ENCODE assay signal across 17 cellular contexts in genomic region chr4:3091464-3091863, GRCh38. TPM values are rescaled to one million over a fixed set of nuclear protein-coding genes. Genes with fewer than 3 reads are reported as not detected.
"Had no signal": no experiment of that assay in that cellular context is flagged by ENCODE, and none has a peak within 500 bp of the region (broad histone marks: within the 10 kb centered on the region; RNA-seq: fewer than 3 reads in every experiment).

No MANE protein-coding gene starts in this region.

- H3K4me3 Mint-ChIP-seq: stimulated activated memory B cell treated with anti-CD40 and anti-IgM and Interleukin-4, amounts not matched to agents 10 μg/mL and 1 μg/mL and 100 μg/mL, for 72 hours had no signal

- H3K27me3 Mint-ChIP-seq: naive thymus-derived CD4-positive, alpha-beta T cell; stimulated activated memory B cell treated with anti-CD40 and anti-IgM and Interleukin-4, amounts not matched to agents 10 μg/mL and 1 μg/mL and 100 μg/mL, for 72 hours had no signal

- ATAC-seq: gastroesophageal sphincter; heart right ventricle; naive thymus-derived CD4-positive, alpha-beta T cell; sciatic nerve; stimulated activated memory B cell treated with anti-CD40 and anti-IgM and Interleukin-4, amounts not matched to agents 10 μg/mL and 1 μg/mL and 100 μg/mL, for 72 hours had no signal

- H3K27ac Mint-ChIP-seq: stimulated activated memory B cell treated with anti-CD40 and anti-IgM and Interleukin-4, amounts not matched to agents 10 μg/mL and 1 μg/mL and 100 μg/mL, for 72 hours had no signal

- DNase-seq: activated CD4-positive, alpha-beta T cell treated with anti-CD3 and anti-CD28 coated beads for 4 hours; activated gamma-delta T cell treated with Interleukin-2 at 50 U/mL for 16 hours; activated T-cell treated with anti-CD3 and anti-CD28 coated beads, Interleukin-2, amount 50 U/mL, for 48 hours; amniotic stem cell; dorsolateral prefrontal cortex; heart right ventricle; mammary epithelial cell; naive thymus-derived CD4-positive, alpha-beta T cell; ovary; stimulated activated CD4-positive, alpha-beta T cell treated with anti-CD3 and anti-CD28 coated beads, Interleukin-2, amount 100 ng/mL, for 24 hours; tibial artery; uterus had no signal

- H3K9me3 Mint-ChIP-seq: naive thymus-derived CD4-positive, alpha-beta T cell; stimulated activated memory B cell treated with anti-CD40 and anti-IgM and Interleukin-4, amounts not matched to agents 10 μg/mL and 1 μg/mL and 100 μg/mL, for 72 hours had no signal

RNA-seq across cellular contexts. Expression of gene HTT-AS, which starts 17.1 kb away (rescaled TPM):
- total RNA-seq: cardiac septum; gastroesophageal sphincter; heart right ventricle; mammary epithelial cell; naive thymus-derived CD4-positive, alpha-beta T cell; ovary; pulmonary artery endothelial cell; sciatic nerve; uterus had no signal
